Comparison of ENCODE assay signal across 22 cellular contexts in the genomic region with DNA sequence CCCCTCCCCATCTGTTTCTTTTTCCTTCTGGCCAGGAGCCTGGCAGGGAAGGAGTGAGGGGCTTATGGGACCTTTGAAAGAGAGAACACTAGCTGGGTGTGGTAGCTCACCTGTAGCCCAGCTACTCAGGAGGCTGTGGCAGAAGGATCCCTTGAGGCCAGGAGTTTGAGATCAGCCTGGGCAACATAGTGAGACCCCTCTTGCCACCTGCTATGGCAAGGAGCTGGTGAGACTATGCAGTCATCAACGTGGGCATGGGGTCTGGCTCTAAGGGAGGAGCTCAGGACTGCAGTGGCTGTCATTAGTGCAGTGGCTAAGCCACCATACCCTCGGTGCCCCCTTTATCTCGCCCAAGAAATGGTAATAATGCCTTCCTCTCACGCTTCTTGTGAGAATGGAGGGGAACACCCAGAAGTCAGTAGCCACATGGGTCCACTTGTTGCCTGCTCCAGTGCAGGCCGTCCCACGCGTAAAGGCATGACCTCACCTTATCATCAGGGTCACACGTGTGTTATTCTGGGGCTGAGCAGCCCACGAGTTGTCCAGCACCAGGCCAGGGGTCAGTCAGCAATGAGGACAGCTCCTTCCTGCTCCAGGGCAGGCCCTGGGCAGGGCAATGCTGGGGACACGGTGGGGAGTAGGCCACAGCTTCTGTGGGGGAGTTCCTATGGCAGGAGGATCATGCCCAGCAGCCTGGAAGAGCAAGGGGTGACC.
"Had no signal": no experiment of that assay in that cellular context is flagged by ENCODE, and none has a peak within 500 bp of the region (broad histone marks: within the 10 kb centered on the region; RNA-seq: fewer than 3 reads in every experiment).

No MANE protein-coding gene starts in this region.

- H3K27ac ChIP-seq: cardiac muscle cell, epithelial cell of prostate, lower lobe of right lung, upper lobe of left lung had no signal

- H3K9me3 ChIP-seq: lower lobe of right lung, upper lobe of left lung had no signal

- H3K4me1 ChIP-seq: lower lobe of right lung, upper lobe of left lung had no signal

- H3K27me3 Mint-ChIP-seq: activated B cell treated with CpG ODN at 0.5 μM for 24 hours; activated CD4-positive, alpha-beta T cell treated with anti-CD3 and anti-CD28 coated beads, Interleukin-2, amount 10 ng/mL, durations not matched to agents 24 days and 14 days; activated naive CD8-positive, alpha-beta T cell; effector memory CD8-positive, alpha-beta T cell; stimulated activated naive CD8-positive, alpha-beta T cell treated with anti-CD3 and anti-CD28 coated beads, Interleukin-15, Interleukin-2, amounts not matched to agents 100 ng/mL and 50 ng/mL, for 24 hours had no signal

- ATAC-seq: effector memory CD8-positive, alpha-beta T cell; left cardiac atrium; lower lobe of right lung; natural killer cell had no signal

- H3K27ac Mint-ChIP-seq: activated B cell treated with CpG ODN at 0.5 μM for 24 hours; activated CD4-positive, alpha-beta T cell treated with anti-CD3 and anti-CD28 coated beads, Interleukin-2, amount 10 ng/mL, durations not matched to agents 24 days and 14 days; activated naive CD8-positive, alpha-beta T cell; stimulated activated naive CD8-positive, alpha-beta T cell treated with anti-CD3 and anti-CD28 coated beads, Interleukin-15, Interleukin-2, amounts not matched to agents 100 ng/mL and 50 ng/mL, for 24 hours; T-helper 2 cell treated with Interferon-gamma antibody and Interleukin-4, amounts not matched to agents 5 μg/mL and 100 μg/mL, for 36 hours had no signal

- H3K4me3 ChIP-seq: cardiac muscle cell, lower lobe of right lung, upper lobe of left lung had no signal

- H3K4me3 Mint-ChIP-seq: activated B cell treated with CpG ODN at 0.5 μM for 24 hours; activated CD4-positive, alpha-beta T cell treated with anti-CD3 and anti-CD28 coated beads, Interleukin-2, amount 10 ng/mL, durations not matched to agents 24 days and 14 days; activated naive CD8-positive, alpha-beta T cell; effector memory CD8-positive, alpha-beta T cell; natural killer cell; stimulated activated naive CD8-positive, alpha-beta T cell treated with anti-CD3 and anti-CD28 coated beads, Interleukin-15, Interleukin-2, amounts not matched to agents 100 ng/mL and 50 ng/mL, for 24 hours; T-helper 2 cell treated with Interferon-gamma antibody and Interleukin-4, amounts not matched to agents 5 μg/mL and 100 μg/mL, for 36 hours had no signal

- H3K4me1 Mint-ChIP-seq: activated B cell treated with CpG ODN at 0.5 μM for 24 hours; activated CD4-positive, alpha-beta T cell treated with anti-CD3 and anti-CD28 coated beads, Interleukin-2, amount 10 ng/mL, durations not matched to agents 24 days and 14 days; natural killer cell had no signal

- H3K9me3 Mint-ChIP-seq: activated B cell treated with CpG ODN at 0.5 μM for 24 hours; activated CD4-positive, alpha-beta T cell treated with anti-CD3 and anti-CD28 coated beads, Interleukin-2, amount 10 ng/mL, durations not matched to agents 24 days and 14 days; effector memory CD8-positive, alpha-beta T cell; natural killer cell; stimulated activated naive CD8-positive, alpha-beta T cell treated with anti-CD3 and anti-CD28 coated beads, Interleukin-15, Interleukin-2, amounts not matched to agents 100 ng/mL and 50 ng/mL, for 24 hours; T-helper 2 cell treated with Interferon-gamma antibody and Interleukin-4, amounts not matched to agents 5 μg/mL and 100 μg/mL, for 36 hours had no signal

- H3K36me3 Mint-ChIP-seq: natural killer cell had no signal

- FAIRE-seq: TTC549 had no signal

- DNase-seq: activated B cell treated with CpG ODN at 0.5 μM for 24 hours; activated CD4-positive, alpha-beta T cell treated with anti-CD3 and anti-CD28 coated beads, Interleukin-2, amount 10 ng/mL, durations not matched to agents 24 days and 14 days; activated CD8-positive, alpha-beta memory T cell treated with anti-CD3 and anti-CD28 coated beads for 24 hours; activated CD8-positive, alpha-beta memory T cell treated with anti-CD3 and anti-CD28 coated beads, Interleukin-2, amount 50 U/mL, for 48 hours; activated gamma-delta T cell; dermis blood vessel endothelial cell; effector memory CD8-positive, alpha-beta T cell; foreskin fibroblast; left cardiac atrium; lower lobe of right lung; natural killer cell; occipital lobe; posterior cingulate gyrus; stimulated activated CD8-positive, alpha-beta memory T cell treated with anti-CD3 and anti-CD28 coated beads, Interleukin-4, amount 100 ng/mL, for 48 hours; SW 1271 had no signal
